ENCODE assay signal across 11 cellular contexts in genomic region chr5:56565693-56566092, GRCh38.
A peak's percentile ranks its signal among the peaks of the same experiment; 100 is the strongest.
DNase-seq lines count a peak whose midpoint lies in the region; ATAC-seq and TF ChIP-seq lines count a peak whose summit lies in the region.
"Had no signal": no experiment of that assay in that cellular context is flagged by ENCODE, and none has a peak within 500 bp of the region (broad histone marks: within the 10 kb centered on the region; RNA-seq: fewer than 3 reads in every experiment).

No MANE protein-coding gene starts in this region.

- no peaks in the 10 kb centered on the region for H3K9me2 ChIP-seq in OCI-LY7 (ENCODE audit: insufficient read depth, low read length)

- CTCF ChIA-PET in OCI-LY7 (lab: Charles Lee; ENCODE audit: unreplicated experiment): interaction anchor here (0.6 kb wide), 1 partner anchor 233 kb away, joined by 3 read pairs; no protein-coding TSS in a partner anchor

- no peaks in the 10 kb centered on the region for H3K79me1 ChIP-seq in mesendoderm (ENCODE audit: low read length)

- TF ChIP-seq CTCF in OCI-LY7 (conservative IDR thresholded peaks at IDR 0.05; ENCODE audit: low read length) (no peak), upper lobe of right lung (IDR thresholded peaks at IDR 0.05) (no peak), endothelial cell (IDR thresholded peaks at IDR 0.05; ENCODE audit: unreplicated experiment) (no peak)

- no peak overlapping the region for H4K5ac ChIP-seq in mesendoderm (ENCODE audit: low read length)

- H3K4me1 Mint-ChIP-seq in endothelial cell (ENCODE audit: unreplicated experiment): peaks cover 13% of the 10 kb centered on the region

- DNase-seq in left cardiac atrium: no peak
- no peak for DNase-seq in cardiac septum (ENCODE audit: low spot score)
- peak; percentile 85 for DNase-seq in OCI-LY7 (ENCODE audit: low spot score)
- DNase-seq in upper lobe of right lung: no peak
- DNase-seq in mesendoderm: no peak
- DNase-seq in HUDEP-2 (lab: John Stamatoyannopoulos, UW; ENCODE audit: unreplicated experiment in 76 of 76): no peak
- no peak for DNase-seq in endothelial cell (ENCODE audit: low spot score)
- DNase-seq: activated CD4-positive, alpha-beta memory T cell treated with anti-CD3 and anti-CD28 coated beads for 36 hours; NCI-H1105 treated with DMSO at 0.1 percent for 48 hours; SJCRH30 had no signal

- BruUV-seq in OCI-LY7 (replicated peaks; lab: Mats Ljungman, UMichigan): no TSS peak

- no peak overlapping the region for H4K8ac ChIP-seq in mesendoderm (ENCODE audit: low read depth, low read length)

- no peak overlapping the region for H3K23ac ChIP-seq in mesendoderm (ENCODE audit: low read length)

- no peak overlapping the region for H3K4me3 Mint-ChIP-seq in endothelial cell (ENCODE audit: unreplicated experiment)
- H3K4me3 Mint-ChIP-seq: activated CD4-positive, alpha-beta memory T cell treated with anti-CD3 and anti-CD28 coated beads for 36 hours had no signal

- H3K36me3 Mint-ChIP-seq in endothelial cell (ENCODE audit: low read depth, unreplicated experiment): no peaks in the 10 kb centered on the region
- H3K36me3 Mint-ChIP-seq: activated CD4-positive, alpha-beta memory T cell treated with anti-CD3 and anti-CD28 coated beads for 36 hours had no signal

- H3K4me2 ChIP-seq in OCI-LY7 (ENCODE audit: low read length) (peak overlapping the region; percentile 61), mesendoderm (ENCODE audit: low read length) (no peak overlapping the region)

- H3K4me3 ChIP-seq in OCI-LY7 (ENCODE audit: low read depth, low read length, poor library complexity, severe bottlenecking): peak overlapping the region; percentile 7
- H3K4me3 ChIP-seq in upper lobe of right lung: no peak overlapping the region
- no peak overlapping the region for H3K4me3 ChIP-seq in mesendoderm (ENCODE audit: low read length)
- H3K4me3 ChIP-seq: SJCRH30 had no signal

- peak overlapping the region; percentile 55 for H2AFZ ChIP-seq in OCI-LY7 (ENCODE audit: low read length)

- H3K36me3 ChIP-seq in OCI-LY7 (ENCODE audit: insufficient read depth, low read length): no peaks in the 10 kb centered on the region
- H3K36me3 ChIP-seq in upper lobe of right lung: no peaks in the 10 kb centered on the region
- H3K36me3 ChIP-seq in mesendoderm (ENCODE audit: control insufficient read depth, insufficient read depth, low read length): no peaks in the 10 kb centered on the region
- H3K36me3 ChIP-seq: SJCRH30 had no signal

- WGBS in mesendoderm (ENCODE audit: extremely low coverage, insufficient coverage, low lambda C conversion rate): no CpG with 5 or more reads among the region's 3 CpGs

- intact Hi-C loops in left cardiac atrium (cut with DNase I) (no loop called here), cardiac septum (cut with DNase I) (no loop called here), OCI-LY7 (cut with micrococcal nuclease; ENCODE audit: unreplicated experiment) (loop anchor here (5.0 kb wide), 1 partner anchor 252 kb away; the partner anchor contains the start of gene MAP3K1), upper lobe of right lung (cut with DNase I) (no loop called here)

- H3K56ac ChIP-seq in mesendoderm (ENCODE audit: low read length): no peak overlapping the region

- H2BK5ac ChIP-seq in mesendoderm (ENCODE audit: low read length): no peak overlapping the region

- no peak overlapping the region for H3K27ac Mint-ChIP-seq in endothelial cell (ENCODE audit: unreplicated experiment)
- H3K27ac Mint-ChIP-seq: activated CD4-positive, alpha-beta memory T cell treated with anti-CD3 and anti-CD28 coated beads for 36 hours had no signal

- H3K18ac ChIP-seq in mesendoderm (ENCODE audit: low read length): no peak overlapping the region

- H3K79me2 ChIP-seq in OCI-LY7 (ENCODE audit: insufficient read depth, low read depth, low read length): no peaks in the 10 kb centered on the region
- no peaks in the 10 kb centered on the region for H3K79me2 ChIP-seq in mesendoderm (ENCODE audit: control insufficient read depth, insufficient read depth, low read length)

- no peak overlapping the region for H3K4ac ChIP-seq in mesendoderm (ENCODE audit: low read depth, low read length)

- no peak overlapping the region for H2BK120ac ChIP-seq in mesendoderm (ENCODE audit: low read depth, low read length)

- H2AK5ac ChIP-seq in mesendoderm (ENCODE audit: low read length): no peak overlapping the region

- no peak overlapping the region for H3K9ac ChIP-seq in mesendoderm (ENCODE audit: low read length)

- H3K27ac ChIP-seq in OCI-LY7 (ENCODE audit: low read depth, low read length, poor library complexity, severe bottlenecking): peak overlapping the region; percentile 14
- H3K27ac ChIP-seq in upper lobe of right lung: no peak overlapping the region
- no peak overlapping the region for H3K27ac ChIP-seq in mesendoderm (ENCODE audit: low read depth, low read length)
- H3K27ac ChIP-seq: SJCRH30 had no signal

- H3K9me3 ChIP-seq in OCI-LY7 (ENCODE audit: low read length): no peaks in the 10 kb centered on the region
- H3K9me3 ChIP-seq in upper lobe of right lung: no peaks in the 10 kb centered on the region
- H3K9me3 ChIP-seq: SJCRH30 had no signal

- no peaks in the 10 kb centered on the region for H4K20me1 ChIP-seq in OCI-LY7 (ENCODE audit: insufficient read depth, low read length)

- peak; percentile 67 to 68 for ATAC-seq in left cardiac atrium
- ATAC-seq in HG03060 (IDR thresholded peaks at IDR 0.05; ENCODE audit: low read depth, unreplicated experiment): peak; percentile 69
- peak; percentile 80 for ATAC-seq in upper lobe of right lung

- H3K9me3 Mint-ChIP-seq in endothelial cell (ENCODE audit: unreplicated experiment): no peaks in the 10 kb centered on the region
- H3K9me3 Mint-ChIP-seq: activated CD4-positive, alpha-beta memory T cell treated with anti-CD3 and anti-CD28 coated beads for 36 hours had no signal

- POLR2A ChIA-PET in OCI-LY7 (lab: Charles Lee): interaction anchor here (0.5 to 2.6 kb wide), 6 partner anchors 10 to 960 kb away, joined by 3 to 8 read pairs (median 4); no protein-coding TSS in a partner anchor

- H3K27me3 ChIP-seq in upper lobe of right lung (no peaks in the 10 kb centered on the region), mesendoderm (ENCODE audit: insufficient read depth, low read length, poor library complexity) (no peaks in the 10 kb centered on the region)
- H3K27me3 ChIP-seq: SJCRH30 had no signal

- peaks cover 28% of the 10 kb centered on the region for H3K4me1 ChIP-seq in OCI-LY7 (ENCODE audit: insufficient read depth, low read length, poor library complexity, severe bottlenecking)
- peaks cover 15% of the 10 kb centered on the region for H3K4me1 ChIP-seq in upper lobe of right lung
- H3K4me1 ChIP-seq in mesendoderm (ENCODE audit: control insufficient read depth, low read depth, low read length): no peaks in the 10 kb centered on the region
- H3K4me1 ChIP-seq: SJCRH30 had no signal

- no peak overlapping the region for H2BK15ac ChIP-seq in mesendoderm (replicated peaks; ENCODE audit: low read depth)

- peaks cover 2% of the 10 kb centered on the region for H3K27me3 Mint-ChIP-seq in endothelial cell (ENCODE audit: unreplicated experiment)
- H3K27me3 Mint-ChIP-seq: activated CD4-positive, alpha-beta memory T cell treated with anti-CD3 and anti-CD28 coated beads for 36 hours had no signal
